1 cellular context compared by ENCODE assay signal in genomic region chr10:88245974-88246511, GRCh38.
TF ChIP-seq lines count a peak whose summit lies in the region.

No MANE protein-coding gene starts in this region.

TF ChIP-seq in IMR-90, 13 proteins besides CTCF, POLR2A, EP300 and RAD21:
- no peak for TF ChIP-seq MXI1 (IDR thresholded peaks at IDR 0.05; ENCODE audit: borderline replicate concordance, low read depth, low read length)
- TF ChIP-seq BHLHE40 (IDR thresholded peaks at IDR 0.05; ENCODE audit: low read depth, low read length): no peak
- TF ChIP-seq MAZ (IDR thresholded peaks at IDR 0.05; ENCODE audit: borderline replicate concordance, low read depth, low read length): no peak
- TF ChIP-seq CHD1 (IDR thresholded peaks at IDR 0.05; ENCODE audit: low read depth, low read length): no peak
- TF ChIP-seq CEBPB (IDR thresholded peaks at IDR 0.05; ENCODE audit: low read depth, low read length): no peak; the same call in 1 of the 2 replicates
- TF ChIP-seq FOS (IDR thresholded peaks at IDR 0.05; ENCODE audit: low read depth, low read length): no peak
- no peak for TF ChIP-seq USF2 (IDR thresholded peaks at IDR 0.05; ENCODE audit: low read depth, low read length)
- TF ChIP-seq RCOR1 (IDR thresholded peaks at IDR 0.05; ENCODE audit: insufficient replicate concordance, low read length): no peak
- no peak for TF ChIP-seq MAFK (IDR thresholded peaks at IDR 0.05; ENCODE audit: low read depth, low read length)
- TF ChIP-seq NFE2L2 (IDR thresholded peaks at IDR 0.05; ENCODE audit: low read depth, low read length): no peak
- no peak for TF ChIP-seq ELK1 (IDR thresholded peaks at IDR 0.05; ENCODE audit: borderline replicate concordance, low read depth, low read length)
- no peak for TF ChIP-seq SMC3 (IDR thresholded peaks at IDR 0.05; ENCODE audit: low read depth, low read length)
- no peak for TF ChIP-seq RFX5 (IDR thresholded peaks at IDR 0.05; ENCODE audit: low read depth, low read length)
